Comparison of ENCODE assay signal across 1 cellular context in the genomic region with DNA sequence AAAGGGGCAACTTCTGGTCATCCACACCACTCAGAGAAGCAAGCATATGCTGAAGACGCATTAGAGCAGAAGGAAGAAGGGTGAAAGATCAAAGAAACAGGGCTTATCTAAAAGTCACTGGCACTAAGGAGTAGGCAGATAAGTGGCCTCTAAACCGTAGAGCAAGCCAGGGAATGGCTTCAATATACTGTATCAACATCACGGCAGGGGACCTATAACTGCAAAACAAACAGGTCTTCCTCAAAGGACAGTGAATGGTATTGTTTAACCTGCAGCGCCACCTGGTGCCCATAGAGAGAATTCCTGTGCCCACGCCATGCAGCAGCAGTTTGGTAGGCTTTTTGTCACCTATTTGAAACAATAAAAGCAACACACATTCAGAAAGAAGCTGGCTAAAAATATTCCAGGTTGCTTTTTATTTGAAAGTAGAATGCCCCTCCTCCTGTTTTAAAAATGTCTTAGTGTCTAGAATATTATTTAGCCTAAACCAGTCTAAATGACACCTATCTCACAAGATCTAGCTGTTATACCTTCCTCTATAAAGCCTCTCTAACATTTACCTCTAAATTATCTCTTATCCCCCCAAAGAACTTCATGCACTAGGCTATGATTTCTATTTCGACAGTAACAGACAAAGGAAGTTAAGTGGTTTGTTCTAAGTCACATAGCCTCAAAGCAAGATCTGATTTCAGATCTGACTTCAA.
TF ChIP-seq lines count a peak whose summit lies in the region.

No MANE protein-coding gene starts in this region.

TF ChIP-seq in HepG2, 621 proteins besides CTCF, POLR2A, EP300 and RAD21 (continued from another document):
- TF ChIP-seq ZNF510 (CRISPR knock-in tag; IDR thresholded peaks at IDR 0.05; ENCODE audit: low read depth), result no peak
- no peak for TF ChIP-seq ZNF354B (CRISPR knock-in tag; IDR thresholded peaks at IDR 0.05)
- TF ChIP-seq ATM (IDR thresholded peaks at IDR 0.05; ENCODE audit: borderline replicate concordance), result no peak
- peak; percentile 59 for TF ChIP-seq JARID2 (CRISPR knock-in tag; IDR thresholded peaks at IDR 0.05; ENCODE audit: insufficient replicate concordance)
- no peak for TF ChIP-seq NFYB (CRISPR knock-in tag; IDR thresholded peaks at IDR 0.05)
- no peak for TF ChIP-seq THAP9 (CRISPR knock-in tag; IDR thresholded peaks at IDR 0.05; ENCODE audit: borderline replicate concordance)
- TF ChIP-seq ISX (CRISPR knock-in tag; conservative IDR thresholded peaks at IDR 0.05), result no peak
- TF ChIP-seq SSRP1 (CRISPR knock-in tag; IDR thresholded peaks at IDR 0.05), result no peak
- no peak for TF ChIP-seq MYNN (CRISPR knock-in tag; IDR thresholded peaks at IDR 0.05; ENCODE audit: low read depth)
- TF ChIP-seq ZBTB2 (CRISPR knock-in tag; IDR thresholded peaks at IDR 0.05; ENCODE audit: low read depth), result no peak
- TF ChIP-seq, protein P1, sequence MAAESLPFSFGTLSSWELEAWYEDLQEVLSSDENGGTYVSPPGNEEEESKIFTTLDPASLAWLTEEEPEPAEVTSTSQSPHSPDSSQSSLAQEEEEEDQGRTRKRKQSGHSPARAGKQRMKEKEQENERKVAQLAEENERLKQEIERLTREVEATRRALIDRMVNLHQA (CRISPR knock-in tag; IDR thresholded peaks at IDR 0.05), result no peak
- no peak for TF ChIP-seq CHD2 (IDR thresholded peaks at IDR 0.05; ENCODE audit: low read depth, low read length)
- no peak for TF ChIP-seq GRHL1 (CRISPR knock-in tag; conservative IDR thresholded peaks at IDR 0.05)
- TF ChIP-seq ZNF484 (CRISPR knock-in tag; IDR thresholded peaks at IDR 0.05; ENCODE audit: borderline replicate concordance, low read depth), result no peak
- TF ChIP-seq, protein P2, sequence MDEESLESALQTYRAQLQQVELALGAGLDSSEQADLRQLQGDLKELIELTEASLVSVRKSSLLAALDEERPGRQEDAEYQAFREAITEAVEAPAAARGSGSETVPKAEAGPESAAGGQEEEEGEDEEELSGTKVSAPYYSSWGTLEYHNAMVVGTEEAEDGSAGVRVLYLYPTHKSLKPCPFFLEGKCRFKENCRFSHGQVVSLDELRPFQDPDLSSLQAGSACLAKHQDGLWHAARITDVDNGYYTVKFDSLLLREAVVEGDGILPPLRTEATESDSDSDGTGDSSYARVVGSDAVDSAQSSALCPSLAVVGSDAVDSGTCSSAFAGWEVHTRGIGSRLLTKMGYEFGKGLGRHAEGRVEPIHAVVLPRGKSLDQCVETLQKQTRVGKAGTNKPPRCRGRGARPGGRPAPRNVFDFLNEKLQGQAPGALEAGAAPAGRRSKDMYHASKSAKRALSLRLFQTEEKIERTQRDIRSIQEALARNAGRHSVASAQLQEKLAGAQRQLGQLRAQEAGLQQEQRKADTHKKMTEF (CRISPR knock-in tag; IDR thresholded peaks at IDR 0.05), result 0 out of 2 replicates have a peak, but pooled peaks have one; percentile 20
- TF ChIP-seq IRF2 (CRISPR knock-in tag; IDR thresholded peaks at IDR 0.05), result 0 out of 2 replicates have a peak, but pooled peaks have one; percentile 30
- no peak for TF ChIP-seq ZBTB21 (CRISPR knock-in tag; IDR thresholded peaks at IDR 0.05)
- TF ChIP-seq MTF1 (CRISPR knock-in tag; IDR thresholded peaks at IDR 0.05), result no peak
- TF ChIP-seq IRF1 (CRISPR knock-in tag; IDR thresholded peaks at IDR 0.05; ENCODE audit: low read depth), result no peak
- no peak for TF ChIP-seq NFE2L2 (IDR thresholded peaks at IDR 0.05; ENCODE audit: low read length)
- no peak for TF ChIP-seq FLYWCH1 (CRISPR knock-in tag; IDR thresholded peaks at IDR 0.05)
- TF ChIP-seq ZNF17 (CRISPR knock-in tag; IDR thresholded peaks at IDR 0.05), result no peak
- no peak for TF ChIP-seq CHD4 (IDR thresholded peaks at IDR 0.05; ENCODE audit: borderline replicate concordance, low read length)
- no peak for TF ChIP-seq U2AF2 (IDR thresholded peaks at IDR 0.05; ENCODE audit: low read depth, low read length)
- TF ChIP-seq FOXA3 (CRISPR knock-in tag; IDR thresholded peaks at IDR 0.05), result peak; percentile 51
- no peak for TF ChIP-seq HMG20B (CRISPR knock-in tag; conservative IDR thresholded peaks at IDR 0.05)
- TF ChIP-seq ZNF605 (CRISPR knock-in tag; IDR thresholded peaks at IDR 0.05), result no peak
- no peak for TF ChIP-seq NBN (conservative IDR thresholded peaks at IDR 0.05)
- TF ChIP-seq TEAD3 (CRISPR knock-in tag; optimal IDR thresholded peaks at IDR 0.05; ENCODE audit: borderline replicate concordance), result peak; percentile 52
- TF ChIP-seq, protein P3, sequence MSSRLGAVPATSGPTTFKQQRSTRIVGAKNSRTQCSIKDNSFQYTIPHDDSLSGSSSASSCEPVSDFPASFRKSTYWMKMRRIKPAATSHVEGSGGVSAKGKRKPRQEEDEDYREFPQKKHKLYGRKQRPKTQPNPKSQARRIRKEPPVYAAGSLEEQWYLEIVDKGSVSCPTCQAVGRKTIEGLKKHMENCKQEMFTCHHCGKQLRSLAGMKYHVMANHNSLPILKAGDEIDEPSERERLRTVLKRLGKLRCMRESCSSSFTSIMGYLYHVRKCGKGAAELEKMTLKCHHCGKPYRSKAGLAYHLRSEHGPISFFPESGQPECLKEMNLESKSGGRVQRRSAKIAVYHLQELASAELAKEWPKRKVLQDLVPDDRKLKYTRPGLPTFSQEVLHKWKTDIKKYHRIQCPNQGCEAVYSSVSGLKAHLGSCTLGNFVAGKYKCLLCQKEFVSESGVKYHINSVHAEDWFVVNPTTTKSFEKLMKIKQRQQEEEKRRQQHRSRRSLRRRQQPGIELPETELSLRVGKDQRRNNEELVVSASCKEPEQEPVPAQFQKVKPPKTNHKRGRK (CRISPR knock-in tag; IDR thresholded peaks at IDR 0.05), result no peak
- TF ChIP-seq STAG1 (CRISPR knock-in tag; IDR thresholded peaks at IDR 0.05), result peak; percentile 89
- no peak for TF ChIP-seq ZNF362 (CRISPR knock-in tag; IDR thresholded peaks at IDR 0.05; ENCODE audit: borderline replicate concordance)
- TF ChIP-seq FOXA1 (IDR thresholded peaks at IDR 0.05), result no peak
- TF ChIP-seq FOXA1 (CRISPR knock-in tag; IDR thresholded peaks at IDR 0.05), result peak; percentile 51
